In genomic region chr2:240624950-240625621, GRCh38 we compare ENCODE assay signal across 8 cellular contexts. TPM values are rescaled to one million over a fixed set of nuclear protein-coding genes. Genes with fewer than 3 reads are reported as not detected.
DNase-seq lines count a peak whose midpoint lies in the region; ATAC-seq and TF ChIP-seq lines count a peak whose summit lies in the region.

Gene GPR35, plus strand, starts transcription at chr2:240625480. Its CDS starts 4,473 bp downstream, at chr2:240629953.

- peak within 1 kb of the TSS; percentile 83 for H3K27ac Mint-ChIP-seq in activated T-helper 1 cell treated with anti-CD3 and anti-CD28 coated beads, Interleukin-12 subunit alpha, Interleukin-12 subunit beta, Interleukin-2, Interleukin-4 antibody, amounts not matched to agents 30 ng/mL and 10 ng/mL and 1 ng/mL, durations not matched to agents 14 hours and 24 hours and 36 hours

- no peak for TF ChIP-seq POLR2A in Peyer's patch (IDR thresholded peaks at IDR 0.05)

- no peaks in the 10 kb centered on the region for H3K27me3 Mint-ChIP-seq in activated T-helper 1 cell treated with anti-CD3 and anti-CD28 coated beads, Interleukin-12 subunit alpha, Interleukin-12 subunit beta, Interleukin-2, Interleukin-4 antibody, amounts not matched to agents 30 ng/mL and 10 ng/mL and 1 ng/mL, durations not matched to agents 14 hours and 24 hours and 36 hours (ENCODE audit: insufficient read depth)

- no peaks in the 10 kb centered on the region for H3K27me3 ChIP-seq in Peyer's patch
- H3K27me3 ChIP-seq in PC-9 (ENCODE audit: insufficient read depth, low read depth): peaks cover 43% of the 10 kb centered on the region

- H3K4me3 Mint-ChIP-seq in activated T-helper 1 cell treated with anti-CD3 and anti-CD28 coated beads, Interleukin-12 subunit alpha, Interleukin-12 subunit beta, Interleukin-2, Interleukin-4 antibody, amounts not matched to agents 30 ng/mL and 10 ng/mL and 1 ng/mL, durations not matched to agents 14 hours and 24 hours and 36 hours: peak within 1 kb of the TSS; percentile 69

- no peaks in the 10 kb centered on the region for H3K9me3 Mint-ChIP-seq in activated T-helper 1 cell treated with anti-CD3 and anti-CD28 coated beads, Interleukin-12 subunit alpha, Interleukin-12 subunit beta, Interleukin-2, Interleukin-4 antibody, amounts not matched to agents 30 ng/mL and 10 ng/mL and 1 ng/mL, durations not matched to agents 14 hours and 24 hours and 36 hours

- no peak for TF ChIP-seq CTCF in GM12864 (IDR thresholded peaks at IDR 0.05; ENCODE audit: low read depth, low read length, missing control alignments)
- TF ChIP-seq CTCF in Peyer's patch (IDR thresholded peaks at IDR 0.05): no peak
- TF ChIP-seq CTCF in PC-9 (conservative IDR thresholded peaks at IDR 0.05): no peak

- no peaks in the 10 kb centered on the region for H4K20me1 ChIP-seq in PC-9 (ENCODE audit: insufficient read depth)

- H3K4me2 ChIP-seq in PC-9: no peak within 1 kb of the TSS

- no peak within 1 kb of the TSS for H2AFZ ChIP-seq in PC-9

- H3K9me3 ChIP-seq in Peyer's patch: no peaks in the 10 kb centered on the region
- H3K9me3 ChIP-seq in PC-9 (ENCODE audit: insufficient read depth, low read depth): no peaks in the 10 kb centered on the region

- H3K4me1 Mint-ChIP-seq in activated T-helper 1 cell treated with anti-CD3 and anti-CD28 coated beads, Interleukin-12 subunit alpha, Interleukin-12 subunit beta, Interleukin-2, Interleukin-4 antibody, amounts not matched to agents 30 ng/mL and 10 ng/mL and 1 ng/mL, durations not matched to agents 14 hours and 24 hours and 36 hours (ENCODE audit: low read depth): peaks cover 47% of the 10 kb centered on the region

- POLR2A ChIA-PET in PC-9 (lab: Charles Lee; ENCODE audit: unreplicated experiment): no interaction called here

- no peaks in the 10 kb centered on the region for H3F3A ChIP-seq in PC-9 (ENCODE audit: insufficient read depth, low read depth)

- no TSS peak for BruUV-seq in PC-9 (replicated peaks; lab: Mats Ljungman, UMichigan)

- peaks cover 0 to 49% (median 0%) of the 10 kb centered on the region in 3 donors for H3K36me3 ChIP-seq in Peyer's patch
- no peaks in the 10 kb centered on the region for H3K36me3 ChIP-seq in PC-9 (ENCODE audit: low read depth)

- H3K4me3 ChIP-seq in GM12864 (ENCODE audit: low read depth, low read length): no peak within 1 kb of the TSS; the same call in 1 of the 2 replicates
- peak within 1 kb of the TSS in 1 of 4 donors; percentile 26 for H3K4me3 ChIP-seq in Peyer's patch
- no peak within 1 kb of the TSS for H3K4me3 ChIP-seq in PC-9

- CTCF ChIA-PET in PC-9 (lab: Charles Lee): no interaction called here

- H3K27ac ChIP-seq in Peyer's patch: peak within 1 kb of the TSS; percentile 50 to 70 (median 58)
- no peak within 1 kb of the TSS for H3K27ac ChIP-seq in PC-9

- ATAC-seq in GM21447 (IDR thresholded peaks at IDR 0.05; ENCODE audit: unreplicated experiment): no peak

- intact Hi-C loops in activated T-helper 1 cell treated with anti-CD3 and anti-CD28 coated beads, Interleukin-12 subunit alpha, Interleukin-12 subunit beta, Interleukin-2, Interleukin-4 antibody, amounts not matched to agents 30 ng/mL and 10 ng/mL and 1 ng/mL, durations not matched to agents 14 hours and 24 hours and 36 hours (cut with micrococcal nuclease): loop anchor here (1.0 to 5.0 kb wide), 5 partner anchors 32 to 113 kb away; partner anchors contain the start of gene CAPN10
- intact Hi-C loops in PC-9 (cut with micrococcal nuclease; ENCODE audit: unreplicated experiment): no loop called here

- peaks cover 7% of the 10 kb centered on the region for H3K36me3 Mint-ChIP-seq in activated T-helper 1 cell treated with anti-CD3 and anti-CD28 coated beads, Interleukin-12 subunit alpha, Interleukin-12 subunit beta, Interleukin-2, Interleukin-4 antibody, amounts not matched to agents 30 ng/mL and 10 ng/mL and 1 ng/mL, durations not matched to agents 14 hours and 24 hours and 36 hours (ENCODE audit: low read depth)

- H3K4me1 ChIP-seq in Peyer's patch (peaks cover 0 to 30% (median 14%) of the 10 kb centered on the region in 4 donors), PC-9 (replicated peaks; ENCODE audit: insufficient read depth) (no peaks in the 10 kb centered on the region)

- no peaks in the 10 kb centered on the region for H3K9me2 ChIP-seq in PC-9 (ENCODE audit: insufficient read depth)

- peak; percentile 38 for DNase-seq in GM12864 (ENCODE audit: low read depth)
- peak; percentile 44 to 80 (median 60) for DNase-seq in Peyer's patch
- DNase-seq in activated T-helper 1 cell treated with anti-CD3 and anti-CD28 coated beads, Interleukin-12 subunit alpha, Interleukin-12 subunit beta, Interleukin-2, Interleukin-4 antibody, amounts not matched to agents 30 ng/mL and 10 ng/mL and 1 ng/mL, durations not matched to agents 14 hours and 24 hours and 36 hours (ENCODE audit: low spot score): peak; percentile 76
- peak; percentile 56 for DNase-seq in hepatic stellate cell (ENCODE audit: low spot score)
- peak; percentile 70 to 79 for DNase-seq in stimulated activated CD4-positive, alpha-beta T cell treated with anti-CD3 and anti-CD28 coated beads, Interleukin-4, amount 100 ng/mL, for 48 hours (ENCODE audit: low read depth in 2 of 2)
- DNase-seq in superior temporal gyrus (ENCODE audit: extremely low spot score): no peak
- no peak for DNase-seq in PC-9

- H3K79me2 ChIP-seq in PC-9 (ENCODE audit: low read depth): no peaks in the 10 kb centered on the region

RNA-seq across cellular contexts. Expression of gene GPR35, which starts in this region (rescaled TPM):
- total RNA-seq in Peyer's patch (100 to 1,000 TPM in 3 of 4 donors, 10 to 100 TPM in 1; 61.1 to 341 (median 261) TPM), PC-9 (2021) (1.1 and 2.5 TPM in 2 replicates)
- 7.6 and 8.2 TPM in 2 replicates for total RNA-seq in activated T-helper 1 cell treated with anti-CD3 and anti-CD28 coated beads, Interleukin-12 subunit alpha, Interleukin-12 subunit beta, Interleukin-2, Interleukin-4 antibody, amounts not matched to agents 30 ng/mL and 10 ng/mL and 1 ng/mL, durations not matched to agents 14 hours and 24 hours and 36 hours

Comparison
In these comparisons a context has a peak if more than half of its experiments do, and no peak if none do; other contexts are left out.
1. DNase-seq: peak in GM12864 (single experiment), Peyer's patch (3 of 3), activated T-helper 1 cell treated with anti-CD3 and anti-CD28 coated beads, Interleukin-12 subunit alpha, Interleukin-12 subunit beta, Interleukin-2, Interleukin-4 antibody, amounts not matched to agents 30 ng/mL and 10 ng/mL and 1 ng/mL, durations not matched to agents 14 hours and 24 hours and 36 hours (single experiment), hepatic stellate cell (single experiment) and stimulated activated CD4-positive, alpha-beta T cell treated with anti-CD3 and anti-CD28 coated beads, Interleukin-4, amount 100 ng/mL, for 48 hours (2 of 2); none in superior temporal gyrus (single experiment) and PC-9 (0 of 2).